ENCODE assay signal across 1 cellular context in the genomic region with DNA sequence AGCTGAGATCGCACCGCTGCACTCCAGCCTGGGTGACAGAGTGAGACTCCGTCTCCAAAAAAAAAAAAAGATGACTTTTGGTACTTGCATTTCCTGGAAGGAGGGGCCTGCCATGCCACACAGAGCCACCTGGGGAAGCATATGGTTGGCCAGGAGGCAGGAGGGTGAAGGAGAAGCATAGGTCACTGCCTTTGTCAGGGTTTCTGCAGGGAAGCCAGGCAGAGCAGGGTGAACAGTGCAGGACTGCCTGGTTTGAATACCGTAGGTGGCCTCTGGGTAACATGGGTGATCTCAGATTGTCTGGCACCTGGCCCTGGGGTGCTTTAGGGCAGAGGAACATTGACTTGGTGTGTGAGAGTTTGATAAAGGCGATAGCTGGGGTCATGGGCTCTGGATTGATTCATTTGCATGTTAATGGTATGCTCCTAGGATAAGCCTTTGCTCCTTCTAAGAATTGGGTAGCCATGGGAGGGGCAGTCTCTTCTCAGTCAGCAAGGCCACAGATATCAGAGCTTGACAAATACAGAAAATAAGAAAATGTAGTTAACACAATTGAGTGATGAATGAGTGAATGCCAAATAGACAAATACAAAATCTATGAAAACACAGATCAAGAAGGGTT.
TF ChIP-seq lines count a peak whose summit lies in the region.

No MANE protein-coding gene starts in this region.

TF ChIP-seq in WTC11, 78 proteins besides CTCF, POLR2A, EP300 and RAD21 (continued from another document):
- TF ChIP-seq, protein P1, sequence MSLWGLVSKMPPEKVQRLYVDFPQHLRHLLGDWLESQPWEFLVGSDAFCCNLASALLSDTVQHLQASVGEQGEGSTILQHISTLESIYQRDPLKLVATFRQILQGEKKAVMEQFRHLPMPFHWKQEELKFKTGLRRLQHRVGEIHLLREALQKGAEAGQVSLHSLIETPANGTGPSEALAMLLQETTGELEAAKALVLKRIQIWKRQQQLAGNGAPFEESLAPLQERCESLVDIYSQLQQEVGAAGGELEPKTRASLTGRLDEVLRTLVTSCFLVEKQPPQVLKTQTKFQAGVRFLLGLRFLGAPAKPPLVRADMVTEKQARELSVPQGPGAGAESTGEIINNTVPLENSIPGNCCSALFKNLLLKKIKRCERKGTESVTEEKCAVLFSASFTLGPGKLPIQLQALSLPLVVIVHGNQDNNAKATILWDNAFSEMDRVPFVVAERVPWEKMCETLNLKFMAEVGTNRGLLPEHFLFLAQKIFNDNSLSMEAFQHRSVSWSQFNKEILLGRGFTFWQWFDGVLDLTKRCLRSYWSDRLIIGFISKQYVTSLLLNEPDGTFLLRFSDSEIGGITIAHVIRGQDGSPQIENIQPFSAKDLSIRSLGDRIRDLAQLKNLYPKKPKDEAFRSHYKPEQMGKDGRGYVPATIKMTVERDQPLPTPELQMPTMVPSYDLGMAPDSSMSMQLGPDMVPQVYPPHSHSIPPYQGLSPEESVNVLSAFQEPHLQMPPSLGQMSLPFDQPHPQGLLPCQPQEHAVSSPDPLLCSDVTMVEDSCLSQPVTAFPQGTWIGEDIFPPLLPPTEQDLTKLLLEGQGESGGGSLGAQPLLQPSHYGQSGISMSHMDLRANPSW (CRISPR knock-in tag; conservative IDR thresholded peaks at IDR 0.05; ENCODE audit: low read depth), result no peak
- TF ChIP-seq GTF2I (CRISPR knock-in tag; conservative IDR thresholded peaks at IDR 0.05) (no peak), ZSCAN18 (CRISPR knock-in tag; IDR thresholded peaks at IDR 0.05) (no peak), USF2 (CRISPR knock-in tag; IDR thresholded peaks at IDR 0.05) (no peak), ZNF423 (CRISPR knock-in tag; IDR thresholded peaks at IDR 0.05) (no peak), ATF1 (CRISPR knock-in tag; IDR thresholded peaks at IDR 0.05) (no peak), ZNF396 (CRISPR knock-in tag; IDR thresholded peaks at IDR 0.05; ENCODE audit: borderline replicate concordance) (no peak), HMGXB4 (CRISPR knock-in tag; IDR thresholded peaks at IDR 0.05) (no peak), ZBTB21 (CRISPR knock-in tag; IDR thresholded peaks at IDR 0.05; ENCODE audit: borderline replicate concordance) (no peak), MXD4 (CRISPR knock-in tag; IDR thresholded peaks at IDR 0.05; ENCODE audit: borderline replicate concordance) (no peak), ZNF263 (CRISPR knock-in tag; IDR thresholded peaks at IDR 0.05; ENCODE audit: low read depth) (no peak), SMAD3 (CRISPR knock-in tag; IDR thresholded peaks at IDR 0.05; ENCODE audit: borderline replicate concordance) (no peak), ZNF219 (CRISPR knock-in tag; IDR thresholded peaks at IDR 0.05; ENCODE audit: borderline replicate concordance) (no peak), NR2C2 (CRISPR knock-in tag; IDR thresholded peaks at IDR 0.05) (no peak)
- TF ChIP-seq, protein P2, sequence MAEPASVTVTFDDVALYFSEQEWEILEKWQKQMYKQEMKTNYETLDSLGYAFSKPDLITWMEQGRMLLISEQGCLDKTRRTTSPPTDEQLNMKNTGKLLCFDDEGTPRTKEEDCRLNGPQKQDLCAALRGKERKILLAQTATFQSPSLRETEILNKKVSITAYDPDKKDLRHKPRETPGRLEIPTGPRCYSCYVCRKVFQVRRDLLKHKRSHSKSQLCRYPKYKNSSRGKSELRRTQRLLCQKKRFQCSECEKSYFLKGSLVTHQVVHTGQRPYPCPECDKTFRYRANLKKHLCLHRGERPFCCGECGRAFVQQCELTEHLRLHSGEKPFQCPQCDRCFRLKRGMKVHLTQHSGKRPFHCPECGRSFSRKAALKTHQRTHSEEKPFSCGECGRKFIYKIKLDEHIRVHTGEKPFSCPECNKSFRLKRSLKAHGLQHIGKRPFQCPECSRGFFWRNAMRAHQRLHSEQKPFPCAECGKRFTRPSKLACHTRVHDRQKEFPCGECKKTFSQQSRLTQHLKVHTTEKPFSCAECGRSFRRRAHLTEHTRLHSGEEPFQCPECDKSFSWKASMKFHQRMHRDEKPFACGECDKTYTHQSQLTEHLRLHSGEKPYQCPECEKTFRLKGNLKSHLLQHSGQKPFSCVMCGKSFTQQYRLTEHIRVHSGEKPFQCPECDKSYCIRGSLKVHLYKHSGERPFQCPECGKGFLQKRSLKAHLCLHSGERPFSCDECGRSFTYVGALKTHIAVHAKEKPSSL (CRISPR knock-in tag; conservative IDR thresholded peaks at IDR 0.05), result no peak
- TF ChIP-seq, protein P3, sequence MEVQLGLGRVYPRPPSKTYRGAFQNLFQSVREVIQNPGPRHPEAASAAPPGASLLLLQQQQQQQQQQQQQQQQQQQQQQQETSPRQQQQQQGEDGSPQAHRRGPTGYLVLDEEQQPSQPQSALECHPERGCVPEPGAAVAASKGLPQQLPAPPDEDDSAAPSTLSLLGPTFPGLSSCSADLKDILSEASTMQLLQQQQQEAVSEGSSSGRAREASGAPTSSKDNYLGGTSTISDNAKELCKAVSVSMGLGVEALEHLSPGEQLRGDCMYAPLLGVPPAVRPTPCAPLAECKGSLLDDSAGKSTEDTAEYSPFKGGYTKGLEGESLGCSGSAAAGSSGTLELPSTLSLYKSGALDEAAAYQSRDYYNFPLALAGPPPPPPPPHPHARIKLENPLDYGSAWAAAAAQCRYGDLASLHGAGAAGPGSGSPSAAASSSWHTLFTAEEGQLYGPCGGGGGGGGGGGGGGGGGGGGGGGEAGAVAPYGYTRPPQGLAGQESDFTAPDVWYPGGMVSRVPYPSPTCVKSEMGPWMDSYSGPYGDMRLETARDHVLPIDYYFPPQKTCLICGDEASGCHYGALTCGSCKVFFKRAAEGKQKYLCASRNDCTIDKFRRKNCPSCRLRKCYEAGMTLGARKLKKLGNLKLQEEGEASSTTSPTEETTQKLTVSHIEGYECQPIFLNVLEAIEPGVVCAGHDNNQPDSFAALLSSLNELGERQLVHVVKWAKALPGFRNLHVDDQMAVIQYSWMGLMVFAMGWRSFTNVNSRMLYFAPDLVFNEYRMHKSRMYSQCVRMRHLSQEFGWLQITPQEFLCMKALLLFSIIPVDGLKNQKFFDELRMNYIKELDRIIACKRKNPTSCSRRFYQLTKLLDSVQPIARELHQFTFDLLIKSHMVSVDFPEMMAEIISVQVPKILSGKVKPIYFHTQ (CRISPR knock-in tag; IDR thresholded peaks at IDR 0.05), result no peak
- TF ChIP-seq, protein P4, sequence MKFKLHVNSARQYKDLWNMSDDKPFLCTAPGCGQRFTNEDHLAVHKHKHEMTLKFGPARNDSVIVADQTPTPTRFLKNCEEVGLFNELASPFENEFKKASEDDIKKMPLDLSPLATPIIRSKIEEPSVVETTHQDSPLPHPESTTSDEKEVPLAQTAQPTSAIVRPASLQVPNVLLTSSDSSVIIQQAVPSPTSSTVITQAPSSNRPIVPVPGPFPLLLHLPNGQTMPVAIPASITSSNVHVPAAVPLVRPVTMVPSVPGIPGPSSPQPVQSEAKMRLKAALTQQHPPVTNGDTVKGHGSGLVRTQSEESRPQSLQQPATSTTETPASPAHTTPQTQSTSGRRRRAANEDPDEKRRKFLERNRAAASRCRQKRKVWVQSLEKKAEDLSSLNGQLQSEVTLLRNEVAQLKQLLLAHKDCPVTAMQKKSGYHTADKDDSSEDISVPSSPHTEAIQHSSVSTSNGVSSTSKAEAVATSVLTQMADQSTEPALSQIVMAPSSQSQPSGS (CRISPR knock-in tag; IDR thresholded peaks at IDR 0.05; ENCODE audit: borderline replicate concordance, low read depth), result no peak
- TF ChIP-seq, protein P5, sequence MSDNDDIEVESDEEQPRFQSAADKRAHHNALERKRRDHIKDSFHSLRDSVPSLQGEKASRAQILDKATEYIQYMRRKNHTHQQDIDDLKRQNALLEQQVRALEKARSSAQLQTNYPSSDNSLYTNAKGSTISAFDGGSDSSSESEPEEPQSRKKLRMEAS (CRISPR knock-in tag; IDR thresholded peaks at IDR 0.05), result no peak
- TF ChIP-seq, protein P6, sequence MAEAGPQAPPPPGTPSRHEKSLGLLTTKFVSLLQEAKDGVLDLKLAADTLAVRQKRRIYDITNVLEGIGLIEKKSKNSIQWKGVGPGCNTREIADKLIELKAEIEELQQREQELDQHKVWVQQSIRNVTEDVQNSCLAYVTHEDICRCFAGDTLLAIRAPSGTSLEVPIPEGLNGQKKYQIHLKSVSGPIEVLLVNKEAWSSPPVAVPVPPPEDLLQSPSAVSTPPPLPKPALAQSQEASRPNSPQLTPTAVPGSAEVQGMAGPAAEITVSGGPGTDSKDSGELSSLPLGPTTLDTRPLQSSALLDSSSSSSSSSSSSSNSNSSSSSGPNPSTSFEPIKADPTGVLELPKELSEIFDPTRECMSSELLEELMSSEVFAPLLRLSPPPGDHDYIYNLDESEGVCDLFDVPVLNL (CRISPR knock-in tag; IDR thresholded peaks at IDR 0.05; ENCODE audit: borderline replicate concordance, low read depth), result no peak
TF ChIP-seq in WTC11: peak in this region for 0.
